Comparison of ENCODE assay signal across 8 cellular contexts in the genomic region with DNA sequence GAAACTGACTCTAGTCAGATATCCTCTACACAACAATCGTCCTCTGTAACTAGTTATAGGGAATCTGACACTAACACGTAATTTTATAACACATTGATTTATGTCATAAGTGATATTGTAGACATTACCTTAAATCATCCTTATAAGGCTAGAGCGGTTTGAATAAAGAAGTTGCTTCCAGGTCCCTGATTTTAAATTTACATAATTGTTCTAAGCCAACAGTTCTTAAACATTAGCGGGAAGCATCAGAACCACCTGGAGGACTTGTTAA. TPM values are rescaled to one million over a fixed set of nuclear protein-coding genes. Genes with fewer than 3 reads are reported as not detected.
DNase-seq lines count a peak whose midpoint lies in the region; ATAC-seq and TF ChIP-seq lines count a peak whose summit lies in the region.

No MANE protein-coding gene starts in this region.

- H3K9me2 ChIP-seq in DOHH2 (replicated peaks; ENCODE audit: control insufficient read depth, low read length): no peaks in the 10 kb centered on the region

- no peaks in the 10 kb centered on the region for H3K9me3 Mint-ChIP-seq in endothelial cell (ENCODE audit: unreplicated experiment)

- no peak overlapping the region for H3K27ac Mint-ChIP-seq in endothelial cell (ENCODE audit: unreplicated experiment)

- no peak overlapping the region for H3K27ac ChIP-seq in DOHH2 (ENCODE audit: low read depth, low read length)
- H3K27ac ChIP-seq in parathyroid adenoma: peak overlapping the region; percentile 81

- H3K9ac ChIP-seq in NT2/D1 (ENCODE audit: insufficient read length, low read depth): peak overlapping the region; percentile 59
- H3K9ac ChIP-seq in parathyroid adenoma: no peak overlapping the region

- peak overlapping the region; percentile 88 for H3K4me3 Mint-ChIP-seq in endothelial cell (ENCODE audit: unreplicated experiment)

- H3K27me3 Mint-ChIP-seq in endothelial cell (ENCODE audit: unreplicated experiment): peaks cover 14% of the 10 kb centered on the region

- TF ChIP-seq CTCF in DOHH2 (IDR thresholded peaks at IDR 0.05; ENCODE audit: low read depth, low read length, poor library complexity, severe bottlenecking) (no peak), endothelial cell (IDR thresholded peaks at IDR 0.05; ENCODE audit: unreplicated experiment) (no peak), parathyroid adenoma (IDR thresholded peaks at IDR 0.05) (no peak)

- H3K27me3 ChIP-seq in DOHH2 (ENCODE audit: control insufficient read depth, low read length) (no peaks in the 10 kb centered on the region), NT2/D1 (ENCODE audit: insufficient read depth, insufficient read length) (no peaks in the 10 kb centered on the region), parathyroid adenoma (ENCODE audit: control insufficient read depth, insufficient read depth, low read length) (no peaks in the 10 kb centered on the region)

- H3K9me3 ChIP-seq in DOHH2 (ENCODE audit: control insufficient read depth, insufficient read depth, low read length) (no peaks in the 10 kb centered on the region), NT2/D1 (ENCODE audit: insufficient read depth, low read length) (no peaks in the 10 kb centered on the region), parathyroid adenoma (ENCODE audit: control insufficient read depth, low read length) (no peaks in the 10 kb centered on the region)

- no peak for DNase-seq in NT2/D1 (ENCODE audit: low read depth, low spot score)
- DNase-seq in endothelial cell (ENCODE audit: low spot score): no peak
- DNase-seq in stimulated activated CD8-positive, alpha-beta memory T cell treated with anti-CD3 and anti-CD28 coated beads, Interleukin-4, amount 100 ng/mL, for 48 hours: no peak
- DNase-seq in NCI-H2171 treated with DMSO at 0.1 percent for 48 hours (lab: John Stamatoyannopoulos, UW): no peak
- no peak for DNase-seq in SK-N-DZ (ENCODE audit: low spot score)

- H4K20me1 ChIP-seq in DOHH2 (ENCODE audit: control insufficient read depth, insufficient read depth, low read depth, low read length): no peaks in the 10 kb centered on the region

- H3K36me3 Mint-ChIP-seq in endothelial cell (ENCODE audit: low read depth, unreplicated experiment): peaks cover 5% of the 10 kb centered on the region

- H3K36me3 ChIP-seq in DOHH2 (ENCODE audit: control insufficient read depth, low read length): peaks cover 3% of the 10 kb centered on the region
- peaks cover 3% of the 10 kb centered on the region for H3K36me3 ChIP-seq in NT2/D1 (ENCODE audit: insufficient read depth, insufficient read length, low read length)
- H3K36me3 ChIP-seq in parathyroid adenoma (ENCODE audit: control insufficient read depth, insufficient read depth, low read length): no peaks in the 10 kb centered on the region

- H3K4me1 Mint-ChIP-seq in endothelial cell (ENCODE audit: unreplicated experiment): peaks cover 41% of the 10 kb centered on the region

- peak overlapping the region; percentile 96 for H2AFZ ChIP-seq in parathyroid adenoma

- H3K4me1 ChIP-seq in DOHH2 (ENCODE audit: control insufficient read depth, low read length): peaks cover 41% of the 10 kb centered on the region
- no peaks in the 10 kb centered on the region for H3K4me1 ChIP-seq in NT2/D1 (ENCODE audit: insufficient read depth, insufficient read length)
- peaks cover 18% of the 10 kb centered on the region for H3K4me1 ChIP-seq in parathyroid adenoma

- H3F3A ChIP-seq in DOHH2 (ENCODE audit: control insufficient read depth, insufficient read depth): no peaks in the 10 kb centered on the region

- H3K4me2 ChIP-seq in DOHH2 (ENCODE audit: low read length) (peak overlapping the region; percentile 88), parathyroid adenoma (ENCODE audit: low read length) (peak overlapping the region; percentile 86)

- no peak for ATAC-seq in HG03280 (IDR thresholded peaks at IDR 0.05; ENCODE audit: unreplicated experiment)

- H3K79me2 ChIP-seq in DOHH2 (ENCODE audit: control insufficient read depth, low read length) (peaks cover 20% of the 10 kb centered on the region), parathyroid adenoma (peaks cover 19% of the 10 kb centered on the region)

- H3K4me3 ChIP-seq in DOHH2 (ENCODE audit: low read length) (peak overlapping the region; percentile 76), NT2/D1 (ENCODE audit: insufficient read length, low read depth) (peak overlapping the region; percentile 69), parathyroid adenoma (ENCODE audit: low read depth, low read length) (peak overlapping the region; percentile 89)

RNA-seq across cellular contexts. Expression of a gene that starts 0.7 kb away (rescaled TPM):
- 17.5 TPM for total RNA-seq in endothelial cell (ENCODE audit: unreplicated experiment)
- 10.2 and 10.8 TPM in 2 replicates for polyA plus RNA-seq in SK-N-DZ (2014; cell fraction: cytosol; rRNA removed)
- 5.8 and 7.5 TPM in 2 replicates for polyA plus RNA-seq in SK-N-DZ (2014; cell fraction: nucleus; rRNA removed)

RNA-seq across cellular contexts. Expression of a gene that starts 2.9 kb away (rescaled TPM):
- 61.5 TPM for total RNA-seq in endothelial cell (ENCODE audit: unreplicated experiment)
- polyA plus RNA-seq in SK-N-DZ (2014; cell fraction: cytosol; rRNA removed): 20.4 and 25.7 TPM in 2 replicates
- polyA plus RNA-seq in SK-N-DZ (2014; cell fraction: nucleus; rRNA removed): 66.0 and 74.5 TPM in 2 replicates
